Comparison of ENCODE assay signal across 24 cellular contexts in genomic region chr14:37027188-37027824, GRCh38.
DNase-seq lines count a peak whose midpoint lies in the region; ATAC-seq, FAIRE-seq and TF ChIP-seq lines count a peak whose summit lies in the region.
"Had no signal": no experiment of that assay in that cellular context is flagged by ENCODE, and none has a peak within 500 bp of the region (broad histone marks: within the 10 kb centered on the region; RNA-seq: fewer than 3 reads in every experiment).

No MANE protein-coding gene starts in this region.

- ATAC-seq in GM21360 (IDR thresholded peaks at IDR 0.05; ENCODE audit: unreplicated experiment) (peak; percentile 44), K562 (peak; percentile 85)
- no peak for ATAC-seq in stimulated activated naive CD8-positive, alpha-beta T cell treated with anti-CD3 and anti-CD28 coated beads, Interleukin-15, Interleukin-2, amounts not matched to agents 100 U/mL and 50 U/mL, for 24 hours
- ATAC-seq: pancreas, sciatic nerve had no signal

- H3K4me2 ChIP-seq in K562 (ENCODE audit: insufficient read depth, low read length) (no peak overlapping the region), parathyroid adenoma (ENCODE audit: low read length) (peak overlapping the region; percentile 33)
- H3K4me2 ChIP-seq: PC-9 had no signal

- DNase-seq in OCI-M1 (lab: John Stamatoyannopoulos, UW) = peak; percentile 87
- peak in 2 of 4 experiments; percentile 27 to 30 for DNase-seq in K562 (ENCODE audit: extremely low read depth in 1 of 4, low spot score in 3 of 4)
- no peak for DNase-seq in stimulated activated naive CD8-positive, alpha-beta T cell treated with anti-CD3 and anti-CD28 coated beads, Interleukin-15, Interleukin-2, amounts not matched to agents 100 U/mL and 50 U/mL, for 24 hours
- no peak for DNase-seq in NCI-H1092 (lab: John Stamatoyannopoulos, UW)
- DNase-seq in suprapubic skin (ENCODE audit: low spot score in 2 of 2) = no peak
- DNase-seq: activated CD4-positive, alpha-beta T cell treated with anti-CD3 and anti-CD28 coated beads for 48 hours; activated gamma-delta T cell treated with Interleukin-2 at 50 U/mL for 16 hours; activated T-cell treated with anti-CD3 and anti-CD28 coated beads, Interleukin-2, amount 50 U/mL, for 24 hours; brain microvascular endothelial cell; CD4-positive, alpha-beta T cell; effector CD8-positive, alpha-beta T cell; erythroblast; islet precursor cell; MG63; NCI-H226; pancreas; PC-9; Right ventricle myocardium superior; stimulated activated CD4-positive, alpha-beta T cell treated with anti-CD3 and anti-CD28 coated beads, Interleukin-4, amount 100 ng/mL, for 4 hours; stimulated activated naive CD4-positive, alpha-beta T cell treated with Interleukin-2 at 50 U/mL for 16 hours; thyroid gland had no signal

- H3K9me1 ChIP-seq in K562 (ENCODE audit: control insufficient read depth, insufficient read depth, low read length) = no peaks in the 10 kb centered on the region

- TF ChIP-seq RAD21 in K562 (CRISPR knock-in tag; conservative IDR thresholded peaks at IDR 0.05 in 1 of 2, IDR thresholded peaks at IDR 0.05 in 1 of 2) = no peak

- TF ChIP-seq CTCF in K562 (IDR thresholded peaks at IDR 0.05 in 2 of 3, conservative IDR thresholded peaks at IDR 0.05 in 1 of 3; ENCODE audit: insufficient read depth in 2 of 3, low read depth in 1 of 3, low read length in 3 of 3) = no peak
- TF ChIP-seq CTCF in parathyroid adenoma (IDR thresholded peaks at IDR 0.05) = no peak
- TF ChIP-seq CTCF in suprapubic skin (IDR thresholded peaks at IDR 0.05) = no peak

- H3K9me3 ChIP-seq in K562 (replicated peaks; ENCODE audit: control insufficient read depth, insufficient read depth, low read depth, low read length) (no peaks in the 10 kb centered on the region), parathyroid adenoma (ENCODE audit: control insufficient read depth, low read length) (no peaks in the 10 kb centered on the region), suprapubic skin (no peaks in the 10 kb centered on the region)
- H3K9me3 ChIP-seq: MG63, pancreas, thyroid gland had no signal

- no TSS peak for BruUV-seq in K562 (replicated peaks; lab: Mats Ljungman, UMichigan)

- H3K27me3 ChIP-seq in K562 (ENCODE audit: control insufficient read depth in 2 of 2, insufficient read depth in 2 of 2, low read length in 2 of 2) (no peaks in the 10 kb centered on the region), parathyroid adenoma (ENCODE audit: control insufficient read depth, insufficient read depth, low read length) (no peaks in the 10 kb centered on the region), suprapubic skin (no peaks in the 10 kb centered on the region)
- H3K27me3 ChIP-seq: brain microvascular endothelial cell, MG63, pancreas, thyroid gland had no signal

- no peak overlapping the region; a peak in 1 of 4 replicates for H3K9ac ChIP-seq in K562 (ENCODE audit: insufficient read depth in 1 of 2, low read depth in 2 of 2, low read length in 2 of 2)
- no peak overlapping the region for H3K9ac ChIP-seq in parathyroid adenoma

- POLR2A ChIA-PET in K562 (lab: Yijun Ruan, JAX) = interaction anchor here (1.0 kb wide), 1 partner anchor 16 kb away, joined by 3 read pairs; no protein-coding TSS in a partner anchor

- H3K4me3 ChIP-seq in K562 = no peak overlapping the region
- no peak overlapping the region for H3K4me3 ChIP-seq in parathyroid adenoma (ENCODE audit: low read depth, low read length)
- no peak overlapping the region for H3K4me3 ChIP-seq in suprapubic skin
- H3K4me3 ChIP-seq: MG63, pancreas, PC-9, thyroid gland had no signal

- H3K4me1 ChIP-seq in K562 (replicated peaks in 1 of 2; ENCODE audit: control insufficient read depth in 2 of 2, insufficient read depth in 2 of 2, low read length in 2 of 2) = peaks cover 0 to 7% of the 10 kb centered on the region in 2 experiments; a peak in 3 of 5 replicates
- no peaks in the 10 kb centered on the region for H3K4me1 ChIP-seq in parathyroid adenoma
- H3K4me1 ChIP-seq in suprapubic skin = no peaks in the 10 kb centered on the region
- H3K4me1 ChIP-seq: pancreas, thyroid gland had no signal

- no peak for TF ChIP-seq EP300 in K562 (IDR thresholded peaks at IDR 0.05; ENCODE audit: low read length)
- no peak for TF ChIP-seq EP300 in suprapubic skin (IDR thresholded peaks at IDR 0.05)

- H4K20me1 ChIP-seq in K562 (replicated peaks; ENCODE audit: control insufficient read depth, insufficient read depth, low read length) = no peaks in the 10 kb centered on the region

- H3K27ac ChIP-seq in K562 (ENCODE audit: extremely low read depth, low read depth, low read length) (0 out of 3 replicates have a peak overlapping the region, but pooled peaks have one; percentile 26), parathyroid adenoma (no peak overlapping the region), suprapubic skin (no peak overlapping the region)
- H3K27ac ChIP-seq: brain microvascular endothelial cell, pancreas, PC-9, thyroid gland had no signal

- peak; percentile 65 for FAIRE-seq in K562 (lab: Jason Lieb, UNC)

- TF ChIP-seq POLR2A in K562 (conservative IDR thresholded peaks at IDR 0.05) (no peak), suprapubic skin (IDR thresholded peaks at IDR 0.05) (no peak)

- 23% methylated on average over 4 of the region's 4 CpGs for WGBS in K562 (ENCODE audit: insufficient coverage, low coverage, missing lambda C conversion rate)
- 66% methylated on average over 4 of the region's 4 CpGs for WGBS in suprapubic skin

- CTCF ChIA-PET in K562 (lab: Yijun Ruan, JAX; ENCODE audit: low intra/inter-chr PET ratio) = no interaction called here

- intact Hi-C loops in K562 (cut with micrococcal nuclease) = loop anchor here (10.0 kb wide), 1 partner anchor 117 kb away; no protein-coding TSS in a partner anchor

- peaks cover 6% of the 10 kb centered on the region; the same call in 1 of the 3 replicates for H3K79me2 ChIP-seq in K562 (ENCODE audit: control insufficient read depth, insufficient read depth, low read length)
- no peaks in the 10 kb centered on the region for H3K79me2 ChIP-seq in parathyroid adenoma

- H3K36me3 ChIP-seq in K562 (ENCODE audit: control insufficient read depth, insufficient read depth, low read length) (no peaks in the 10 kb centered on the region), parathyroid adenoma (ENCODE audit: control insufficient read depth, insufficient read depth, low read length) (no peaks in the 10 kb centered on the region), suprapubic skin (no peaks in the 10 kb centered on the region)
- H3K36me3 ChIP-seq: brain microvascular endothelial cell, MG63, pancreas, thyroid gland had no signal

- H2AFZ ChIP-seq in K562 (ENCODE audit: low read depth, low read length) (0 out of 2 replicates have a peak overlapping the region, but pooled peaks have one; percentile 23), parathyroid adenoma (no peak overlapping the region)
- H2AFZ ChIP-seq: PC-9 had no signal

- in situ Hi-C loops in K562 (cut with MboI) = no loop called here

TF ChIP-seq in K562, 482 proteins besides CTCF, POLR2A, EP300 and RAD21 (continues in another document):
- peak; percentile 61; the same call in 1 of the 2 replicates for TF ChIP-seq DPF2 (IDR thresholded peaks at IDR 0.05)
- no peak for TF ChIP-seq ZNF175 (CRISPR knock-in tag; IDR thresholded peaks at IDR 0.05; ENCODE audit: low read depth)
- TF ChIP-seq CREB3 (tag; conservative IDR thresholded peaks at IDR 0.05; ENCODE audit: low read depth) = no peak
- no peak for TF ChIP-seq POLR3G (IDR thresholded peaks at IDR 0.05; ENCODE audit: extremely low read depth, insufficient read length, insufficient replicate concordance)
- TF ChIP-seq PKNOX1 (IDR thresholded peaks at IDR 0.05) = no peak
- no peak for TF ChIP-seq ESRRA (IDR thresholded peaks at IDR 0.05; ENCODE audit: borderline replicate concordance, low read depth)
- TF ChIP-seq, protein P1, sequence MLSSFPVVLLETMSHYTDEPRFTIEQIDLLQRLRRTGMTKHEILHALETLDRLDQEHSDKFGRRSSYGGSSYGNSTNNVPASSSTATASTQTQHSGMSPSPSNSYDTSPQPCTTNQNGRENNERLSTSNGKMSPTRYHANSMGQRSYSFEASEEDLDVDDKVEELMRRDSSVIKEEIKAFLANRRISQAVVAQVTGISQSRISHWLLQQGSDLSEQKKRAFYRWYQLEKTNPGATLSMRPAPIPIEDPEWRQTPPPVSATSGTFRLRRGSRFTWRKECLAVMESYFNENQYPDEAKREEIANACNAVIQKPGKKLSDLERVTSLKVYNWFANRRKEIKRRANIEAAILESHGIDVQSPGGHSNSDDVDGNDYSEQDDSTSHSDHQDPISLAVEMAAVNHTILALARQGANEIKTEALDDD (IDR thresholded peaks at IDR 0.05) = no peak
